Comparison of ENCODE assay signal across 13 cellular contexts in genomic region chr16:57607676-57608461, GRCh38. TPM values are rescaled to one million over a fixed set of nuclear protein-coding genes. Genes with fewer than 3 reads are reported as not detected.
DNase-seq lines count a peak whose midpoint lies in the region; TF ChIP-seq lines count a peak whose summit lies in the region.
"Had no signal": no experiment of that assay in that cellular context is flagged by ENCODE, and none has a peak within 500 bp of the region (broad histone marks: within the 10 kb centered on the region; RNA-seq: fewer than 3 reads in every experiment).

No MANE protein-coding gene starts in this region.

- no peaks in the 10 kb centered on the region for H3K36me3 Mint-ChIP-seq in activated naive CD4-positive, alpha-beta T cell treated with anti-CD3 and anti-CD28 coated beads, Interleukin-2, amount 50 U/mL, for 24 hours
- H3K36me3 Mint-ChIP-seq in activated CD4-positive, alpha-beta memory T cell treated with anti-CD3 and anti-CD28 coated beads, Interleukin-2, amount 10 ng/mL, durations not matched to agents 7 days and 5 days (ENCODE audit: low read depth), result no peaks in the 10 kb centered on the region
- H3K36me3 Mint-ChIP-seq in type B pancreatic cell, result no peaks in the 10 kb centered on the region

- no peaks in the 10 kb centered on the region for H3K9me3 Mint-ChIP-seq in activated naive CD4-positive, alpha-beta T cell treated with anti-CD3 and anti-CD28 coated beads, Interleukin-2, amount 50 U/mL, for 24 hours
- no peaks in the 10 kb centered on the region for H3K9me3 Mint-ChIP-seq in activated CD4-positive, alpha-beta memory T cell treated with anti-CD3 and anti-CD28 coated beads, Interleukin-2, amount 10 ng/mL, durations not matched to agents 7 days and 5 days
- H3K9me3 Mint-ChIP-seq in type B pancreatic cell, result no peaks in the 10 kb centered on the region
- H3K9me3 Mint-ChIP-seq: stimulated activated naive CD8-positive, alpha-beta T cell treated with anti-CD3 and anti-CD28 coated beads, Interleukin-15, amount 100 ng/mL, for 72 hours had no signal

- POLR2A ChIA-PET in activated CD4-positive, alpha-beta memory T cell treated with anti-CD3 and anti-CD28 coated beads, Interleukin-2, amount 10 ng/mL, durations not matched to agents 7 days and 5 days (lab: Charles Lee), result interaction anchor here (2.3 to 5.2 kb wide), 3 partner anchors 14 to 128 kb away, joined by 9 to 66 read pairs (median 18); partner anchors contain the start of gene KATNB1

- H3K27ac Mint-ChIP-seq in activated naive CD4-positive, alpha-beta T cell treated with anti-CD3 and anti-CD28 coated beads, Interleukin-2, amount 50 U/mL, for 24 hours, result peak overlapping the region; percentile 55
- H3K27ac Mint-ChIP-seq in activated CD4-positive, alpha-beta memory T cell treated with anti-CD3 and anti-CD28 coated beads, Interleukin-2, amount 10 ng/mL, durations not matched to agents 7 days and 5 days, result no peak overlapping the region
- no peak overlapping the region for H3K27ac Mint-ChIP-seq in type B pancreatic cell

- TF ChIP-seq CTCF in type B pancreatic cell (conservative IDR thresholded peaks at IDR 0.05), result no peak

- H3K27me3 Mint-ChIP-seq in activated naive CD4-positive, alpha-beta T cell treated with anti-CD3 and anti-CD28 coated beads, Interleukin-2, amount 50 U/mL, for 24 hours, result no peaks in the 10 kb centered on the region
- H3K27me3 Mint-ChIP-seq in activated CD4-positive, alpha-beta memory T cell treated with anti-CD3 and anti-CD28 coated beads, Interleukin-2, amount 10 ng/mL, durations not matched to agents 7 days and 5 days, result peaks cover 2% of the 10 kb centered on the region
- peaks cover 3% of the 10 kb centered on the region for H3K27me3 Mint-ChIP-seq in type B pancreatic cell
- H3K27me3 Mint-ChIP-seq: stimulated activated naive CD8-positive, alpha-beta T cell treated with anti-CD3 and anti-CD28 coated beads, Interleukin-15, amount 100 ng/mL, for 72 hours had no signal

- no peak for DNase-seq in activated naive CD4-positive, alpha-beta T cell treated with Interleukin-2 at 50 U/mL for 16 hours
- peak; percentile 14 for DNase-seq in activated CD4-positive, alpha-beta memory T cell treated with anti-CD3 and anti-CD28 coated beads, Interleukin-2, amount 10 ng/mL, durations not matched to agents 7 days and 5 days
- DNase-seq in islet precursor cell (peak; percentile 22), type B pancreatic cell (ENCODE audit: extremely low spot score, unreplicated experiment) (peak; percentile 25), occipital lobe (lab: John Stamatoyannopoulos, UW) (no peak), NCI-H187 (lab: John Stamatoyannopoulos, UW) (no peak), NCI-H345 treated with DMSO at 0.1 percent for 48 hours (lab: John Stamatoyannopoulos, UW; ENCODE audit: unreplicated experiment) (no peak)
- DNase-seq: activated gamma-delta T cell; heart right ventricle; NCI-H2171; NK-92 treated with Interleukin-12 subunit alpha and Interleukin-12 subunit beta, amount 100 ng/mL, for 24 hours had no signal

- CTCF ChIA-PET in activated CD4-positive, alpha-beta memory T cell treated with anti-CD3 and anti-CD28 coated beads, Interleukin-2, amount 10 ng/mL, durations not matched to agents 7 days and 5 days (lab: Charles Lee), result interaction anchor here (4.1 to 5.3 kb wide), 4 partner anchors 8 to 40 kb away, joined by 55 to 90 read pairs (median 73); no protein-coding TSS in a partner anchor

- H3K4me3 Mint-ChIP-seq in activated naive CD4-positive, alpha-beta T cell treated with anti-CD3 and anti-CD28 coated beads, Interleukin-2, amount 50 U/mL, for 24 hours, result no peak overlapping the region
- no peak overlapping the region for H3K4me3 Mint-ChIP-seq in activated CD4-positive, alpha-beta memory T cell treated with anti-CD3 and anti-CD28 coated beads, Interleukin-2, amount 10 ng/mL, durations not matched to agents 7 days and 5 days
- H3K4me3 Mint-ChIP-seq in type B pancreatic cell, result no peak overlapping the region
- H3K4me3 Mint-ChIP-seq: stimulated activated naive CD8-positive, alpha-beta T cell treated with anti-CD3 and anti-CD28 coated beads, Interleukin-15, amount 100 ng/mL, for 72 hours had no signal

- peaks cover 33% of the 10 kb centered on the region for H3K4me1 Mint-ChIP-seq in activated naive CD4-positive, alpha-beta T cell treated with anti-CD3 and anti-CD28 coated beads, Interleukin-2, amount 50 U/mL, for 24 hours
- peaks cover 63% of the 10 kb centered on the region for H3K4me1 Mint-ChIP-seq in activated CD4-positive, alpha-beta memory T cell treated with anti-CD3 and anti-CD28 coated beads, Interleukin-2, amount 10 ng/mL, durations not matched to agents 7 days and 5 days
- H3K4me1 Mint-ChIP-seq in type B pancreatic cell (ENCODE audit: unreplicated experiment), result peaks cover 4% of the 10 kb centered on the region

RNA-seq across cellular contexts. Expression of gene ADGRG1, which starts 20.6 kb away (rescaled TPM):
- 1 to 10 TPM; 7.4 to 8.3 TPM for total RNA-seq in activated CD4-positive, alpha-beta memory T cell treated with anti-CD3 and anti-CD28 coated beads, Interleukin-2, amount 10 ng/mL, durations not matched to agents 7 days and 5 days
- total RNA-seq in type B pancreatic cell (ENCODE audit: low replicate concordance) (41.1 and 61.0 TPM in 2 replicates), occipital lobe (31.4 TPM)

Comparison
In these comparisons a context has a peak if more than half of its experiments do, and no peak if none do; other contexts are left out.
1. DNase-seq: peak in activated CD4-positive, alpha-beta memory T cell treated with anti-CD3 and anti-CD28 coated beads, Interleukin-2, amount 10 ng/mL, durations not matched to agents 7 days and 5 days (single experiment), islet precursor cell (single experiment) and type B pancreatic cell (single experiment); none in activated naive CD4-positive, alpha-beta T cell treated with Interleukin-2 at 50 U/mL for 16 hours (single experiment), occipital lobe (single experiment), NCI-H187 (0 of 2) and NCI-H345 treated with DMSO at 0.1 percent for 48 hours (single experiment).